In genomic region chr1:37858931-37859506, GRCh38 we compare ENCODE assay signal across 8 cellular contexts. TPM values are rescaled to one million over a fixed set of nuclear protein-coding genes. Genes with fewer than 3 reads are reported as not detected.
DNase-seq lines count a peak whose midpoint lies in the region; ATAC-seq, FAIRE-seq and TF ChIP-seq lines count a peak whose summit lies in the region.

No MANE protein-coding gene starts in this region.

- no peak for FAIRE-seq in H54 (lab: Jason Lieb, UNC)

- peak; percentile 12 for ATAC-seq in GM19328 (IDR thresholded peaks at IDR 0.05; ENCODE audit: unreplicated experiment)

- peak overlapping the region; percentile 74 for H3K9ac ChIP-seq in HUES64 (ENCODE audit: low read depth, low read length)

- DNase-seq in AG10803 (ENCODE audit: low read depth) = peak; percentile 43
- DNase-seq in adrenal gland = peak in 1 of 7 donors; percentile 16
- DNase-seq in iPS DF 6.9 (ENCODE audit: low read depth, low spot score) = no peak
- peak; percentile 2 for DNase-seq in stimulated activated CD8-positive, alpha-beta memory T cell treated with anti-CD3 and anti-CD28 coated beads, Interleukin-12 subunit alpha, Interleukin-12 subunit beta, amount 100 ng/mL, for 24 hours (ENCODE audit: extremely low read depth)
- no peak for DNase-seq in H54 (ENCODE audit: insufficient read length, low spot score)
- DNase-seq in COLO829 (ENCODE audit: low spot score) = no peak

- no peaks in the 10 kb centered on the region for H3K27me3 ChIP-seq in HUES64 (ENCODE audit: insufficient read depth, low read length)
- H3K27me3 ChIP-seq in adrenal gland = no peaks in the 10 kb centered on the region
- H3K27me3 ChIP-seq in iPS DF 6.9 (ENCODE audit: control insufficient read depth, insufficient read depth, low read length) = no peaks in the 10 kb centered on the region

- peaks cover 35% of the 10 kb centered on the region for H3K36me3 ChIP-seq in HUES64 (ENCODE audit: insufficient read depth, low read length)
- H3K36me3 ChIP-seq in adrenal gland (replicated peaks in 1 of 2) = peaks cover 0 to 43% of the 10 kb centered on the region in 2 donors
- H3K36me3 ChIP-seq in iPS DF 6.9 (ENCODE audit: control insufficient read depth, insufficient read depth, low read length) = peaks cover 6% of the 10 kb centered on the region; the same call in 1 of the 2 replicates

- 5% methylated on average over 21 of the region's 21 CpGs for WGBS in HUES64
- WGBS in adrenal gland, 4 donors = 1 to 2% (median 2%) methylated on average over 15 to 21 of the region's 21 CpGs
- WGBS in iPS DF 6.9 (ENCODE audit: insufficient coverage, insufficient read length) = no CpG with 5 or more reads among the region's 21 CpGs

- no peak for TF ChIP-seq POLR2A in adrenal gland (IDR thresholded peaks at IDR 0.05)
- TF ChIP-seq POLR2A in H54 (IDR thresholded peaks at IDR 0.05; ENCODE audit: low read depth, low read length) = no peak

- peak overlapping the region; percentile 99 for H3K4me3 ChIP-seq in AG10803 (ENCODE audit: low read length)
- H3K4me3 ChIP-seq in HUES64 (ENCODE audit: low read length) = peak overlapping the region; percentile 95
- peak overlapping the region; percentile 55 to 98 (median 82) for H3K4me3 ChIP-seq in adrenal gland
- H3K4me3 ChIP-seq in iPS DF 6.9 (ENCODE audit: low read length) = peak overlapping the region; percentile 93; the same call in 1 of the 2 replicates

- H3K27ac ChIP-seq in HUES64 (ENCODE audit: low read depth, low read length) (no peak overlapping the region; the same call in 1 of the 2 replicates), adrenal gland (peak overlapping the region; percentile 53 to 87 (median 83)), iPS DF 6.9 (ENCODE audit: low read length) (no peak overlapping the region)

- intact Hi-C loops in adrenal gland (cut with DNase I) = loop anchor here in 1 of 2 donors (5.0 kb wide), 1 partner anchor 47 kb away; no protein-coding TSS in a partner anchor

- TF ChIP-seq CTCF in AG10803 (conservative IDR thresholded peaks at IDR 0.05; ENCODE audit: low read length) (no peak), adrenal gland (IDR thresholded peaks at IDR 0.05) (no peak)

- H3K4me1 ChIP-seq in HUES64 (ENCODE audit: insufficient read depth, low read length) = no peaks in the 10 kb centered on the region
- peaks cover 9 to 32% of the 10 kb centered on the region in 2 donors for H3K4me1 ChIP-seq in adrenal gland (replicated peaks in 1 of 2)
- peaks cover 2% of the 10 kb centered on the region; the same call in 1 of the 2 replicates for H3K4me1 ChIP-seq in iPS DF 6.9 (ENCODE audit: control insufficient read depth, insufficient read depth, low read length)

- H3K9me3 ChIP-seq in HUES64 (ENCODE audit: insufficient read depth, low read depth, low read length) = no peaks in the 10 kb centered on the region
- no peaks in the 10 kb centered on the region for H3K9me3 ChIP-seq in adrenal gland (replicated peaks in 1 of 3)
- no peaks in the 10 kb centered on the region for H3K9me3 ChIP-seq in iPS DF 6.9 (ENCODE audit: control insufficient read depth, insufficient read depth, low read length)

RNA-seq across cellular contexts. Expression of gene MTF1, which starts 0.4 kb away (rescaled TPM):
- polyA plus RNA-seq in HUES64 (2013, experiment 1 of 2) = 3.9 TPM
- 4.2 TPM for polyA plus RNA-seq in HUES64 (2013, experiment 2 of 2)
- 10 to 100 TPM in 4 of 8 donors, 1 to 10 TPM in 4; 3.7 to 28.0 (median 11.6) TPM for total RNA-seq in adrenal gland
- 1 to 10 TPM; 1.4 to 9.8 (median 2.3) TPM for polyA plus RNA-seq in adrenal gland

RNA-seq across cellular contexts. Expression of gene YRDC, which starts 51.0 kb away (rescaled TPM):
- 21.4 TPM for polyA plus RNA-seq in HUES64 (2013, experiment 1 of 2)
- 19.5 TPM for polyA plus RNA-seq in HUES64 (2013, experiment 2 of 2)
- total RNA-seq in adrenal gland = 10 to 100 TPM in 6 of 8 donors, 1 to 10 TPM in 2; 8.3 to 31.1 (median 11.3) TPM
- polyA plus RNA-seq in adrenal gland = 10 to 100 TPM in 1 of 3 donors, 1 to 10 TPM in 2; 5.4 to 14.0 (median 7.2) TPM

RNA-seq across cellular contexts. Expression of gene C1orf122, which starts 51.4 kb away (rescaled TPM):
- polyA plus RNA-seq in HUES64 (2013, experiment 1 of 2) = 35.3 TPM
- 32.6 TPM for polyA plus RNA-seq in HUES64 (2013, experiment 2 of 2)
- total RNA-seq in adrenal gland = 100 to 1,000 TPM in 3 of 8 donors, 10 to 100 TPM in 5; 54.8 to 173 (median 90.7) TPM
- polyA plus RNA-seq in adrenal gland = 10 to 100 TPM; 21.0 to 87.0 (median 57.7) TPM

Comparison
In these comparisons a context has a peak if more than half of its experiments do, and no peak if none do; other contexts are left out.
1. DNase-seq: peak in AG10803 (single experiment) and stimulated activated CD8-positive, alpha-beta memory T cell treated with anti-CD3 and anti-CD28 coated beads, Interleukin-12 subunit alpha, Interleukin-12 subunit beta, amount 100 ng/mL, for 24 hours (single experiment); none in iPS DF 6.9 (single experiment), H54 (single experiment) and COLO829 (single experiment).
2. H3K27ac ChIP-seq: peak in adrenal gland (5 of 5); none in HUES64 (single experiment) and iPS DF 6.9 (single experiment).
3. Peak in every context shown above with its lines, with median percentiles within 50 percentile points of each other: H3K4me3 ChIP-seq.